1 cellular context compared by ENCODE assay signal in the genomic region with DNA sequence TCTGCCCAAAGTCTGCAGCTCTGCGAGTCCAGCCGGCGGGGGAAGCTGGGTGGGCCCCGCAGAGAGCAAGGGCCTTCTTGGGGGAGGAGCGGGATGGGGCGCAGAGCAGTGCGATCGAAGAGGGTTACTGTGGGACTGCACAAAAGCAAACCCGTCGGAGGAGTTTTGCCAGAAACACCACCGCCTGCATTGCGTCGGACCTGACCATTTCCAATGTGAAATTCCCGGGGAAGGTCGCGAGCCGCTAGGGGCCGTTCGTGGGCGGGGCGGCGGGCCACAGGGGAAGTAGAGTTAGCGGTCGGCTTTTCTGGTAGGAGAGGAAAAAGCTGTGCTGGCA.
TF ChIP-seq lines count a peak whose summit lies in the region.

No MANE protein-coding gene starts in this region.

TF ChIP-seq in HepG2, 621 proteins besides CTCF, POLR2A, EP300 and RAD21 (continued from another document):
- TF ChIP-seq POGK (CRISPR knock-in tag; conservative IDR thresholded peaks at IDR 0.05) (no peak), EED (CRISPR knock-in tag; IDR thresholded peaks at IDR 0.05) (no peak)
- TF ChIP-seq, protein P1, sequence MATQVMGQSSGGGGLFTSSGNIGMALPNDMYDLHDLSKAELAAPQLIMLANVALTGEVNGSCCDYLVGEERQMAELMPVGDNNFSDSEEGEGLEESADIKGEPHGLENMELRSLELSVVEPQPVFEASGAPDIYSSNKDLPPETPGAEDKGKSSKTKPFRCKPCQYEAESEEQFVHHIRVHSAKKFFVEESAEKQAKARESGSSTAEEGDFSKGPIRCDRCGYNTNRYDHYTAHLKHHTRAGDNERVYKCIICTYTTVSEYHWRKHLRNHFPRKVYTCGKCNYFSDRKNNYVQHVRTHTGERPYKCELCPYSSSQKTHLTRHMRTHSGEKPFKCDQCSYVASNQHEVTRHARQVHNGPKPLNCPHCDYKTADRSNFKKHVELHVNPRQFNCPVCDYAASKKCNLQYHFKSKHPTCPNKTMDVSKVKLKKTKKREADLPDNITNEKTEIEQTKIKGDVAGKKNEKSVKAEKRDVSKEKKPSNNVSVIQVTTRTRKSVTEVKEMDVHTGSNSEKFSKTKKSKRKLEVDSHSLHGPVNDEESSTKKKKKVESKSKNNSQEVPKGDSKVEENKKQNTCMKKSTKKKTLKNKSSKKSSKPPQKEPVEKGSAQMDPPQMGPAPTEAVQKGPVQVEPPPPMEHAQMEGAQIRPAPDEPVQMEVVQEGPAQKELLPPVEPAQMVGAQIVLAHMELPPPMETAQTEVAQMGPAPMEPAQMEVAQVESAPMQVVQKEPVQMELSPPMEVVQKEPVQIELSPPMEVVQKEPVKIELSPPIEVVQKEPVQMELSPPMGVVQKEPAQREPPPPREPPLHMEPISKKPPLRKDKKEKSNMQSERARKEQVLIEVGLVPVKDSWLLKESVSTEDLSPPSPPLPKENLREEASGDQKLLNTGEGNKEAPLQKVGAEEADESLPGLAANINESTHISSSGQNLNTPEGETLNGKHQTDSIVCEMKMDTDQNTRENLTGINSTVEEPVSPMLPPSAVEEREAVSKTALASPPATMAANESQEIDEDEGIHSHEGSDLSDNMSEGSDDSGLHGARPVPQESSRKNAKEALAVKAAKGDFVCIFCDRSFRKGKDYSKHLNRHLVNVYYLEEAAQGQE (IDR thresholded peaks at IDR 0.05; ENCODE audit: borderline replicate concordance in 1 of 2, low read depth in 1 of 2, low read length in 2 of 2), result no peak
- TF ChIP-seq, protein P2, sequence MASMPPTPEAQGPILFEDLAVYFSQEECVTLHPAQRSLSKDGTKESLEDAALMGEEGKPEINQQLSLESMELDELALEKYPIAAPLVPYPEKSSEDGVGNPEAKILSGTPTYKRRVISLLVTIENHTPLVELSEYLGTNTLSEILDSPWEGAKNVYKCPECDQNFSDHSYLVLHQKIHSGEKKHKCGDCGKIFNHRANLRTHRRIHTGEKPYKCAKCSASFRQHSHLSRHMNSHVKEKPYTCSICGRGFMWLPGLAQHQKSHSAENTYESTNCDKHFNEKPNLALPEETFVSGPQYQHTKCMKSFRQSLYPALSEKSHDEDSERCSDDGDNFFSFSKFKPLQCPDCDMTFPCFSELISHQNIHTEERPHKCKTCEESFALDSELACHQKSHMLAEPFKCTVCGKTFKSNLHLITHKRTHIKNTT (CRISPR knock-in tag; IDR thresholded peaks at IDR 0.05), result no peak
- TF ChIP-seq, protein P3, sequence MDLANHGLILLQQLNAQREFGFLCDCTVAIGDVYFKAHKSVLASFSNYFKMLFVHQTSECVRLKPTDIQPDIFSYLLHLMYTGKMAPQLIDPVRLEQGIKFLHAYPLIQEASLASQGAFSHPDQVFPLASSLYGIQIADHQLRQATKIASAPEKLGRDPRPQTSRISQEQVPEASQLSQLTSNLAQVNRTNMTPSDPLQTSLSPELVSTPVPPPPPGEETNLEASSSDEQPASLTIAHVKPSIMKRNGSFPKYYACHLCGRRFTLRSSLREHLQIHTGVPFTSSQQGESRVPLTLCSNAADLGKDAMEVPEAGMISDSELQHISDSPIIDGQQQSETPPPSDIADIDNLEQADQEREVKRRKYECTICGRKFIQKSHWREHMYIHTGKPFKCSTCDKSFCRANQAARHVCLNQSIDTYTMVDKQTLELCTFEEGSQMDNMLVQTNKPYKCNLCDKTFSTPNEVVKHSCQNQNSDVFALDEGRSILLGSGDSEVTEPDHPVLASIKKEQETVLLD (CRISPR knock-in tag; IDR thresholded peaks at IDR 0.05; ENCODE audit: low read depth), result no peak
- TF ChIP-seq, protein P4, sequence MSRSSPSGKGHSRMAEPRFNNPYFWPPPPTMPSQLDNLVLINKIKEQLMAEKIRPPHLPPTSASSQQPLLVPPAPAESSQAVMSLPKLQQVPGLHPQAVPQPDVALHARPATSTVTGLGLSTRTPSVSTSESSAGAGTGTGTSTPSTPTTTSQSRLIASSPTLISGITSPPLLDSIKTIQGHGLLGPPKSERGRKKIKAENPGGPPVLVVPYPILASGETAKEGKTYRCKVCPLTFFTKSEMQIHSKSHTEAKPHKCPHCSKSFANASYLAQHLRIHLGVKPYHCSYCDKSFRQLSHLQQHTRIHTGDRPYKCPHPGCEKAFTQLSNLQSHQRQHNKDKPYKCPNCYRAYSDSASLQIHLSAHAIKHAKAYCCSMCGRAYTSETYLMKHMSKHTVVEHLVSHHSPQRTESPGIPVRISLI (CRISPR knock-in tag; IDR thresholded peaks at IDR 0.05; ENCODE audit: borderline replicate concordance), result no peak
